ENCODE assay signal across 14 cellular contexts in the genomic region with DNA sequence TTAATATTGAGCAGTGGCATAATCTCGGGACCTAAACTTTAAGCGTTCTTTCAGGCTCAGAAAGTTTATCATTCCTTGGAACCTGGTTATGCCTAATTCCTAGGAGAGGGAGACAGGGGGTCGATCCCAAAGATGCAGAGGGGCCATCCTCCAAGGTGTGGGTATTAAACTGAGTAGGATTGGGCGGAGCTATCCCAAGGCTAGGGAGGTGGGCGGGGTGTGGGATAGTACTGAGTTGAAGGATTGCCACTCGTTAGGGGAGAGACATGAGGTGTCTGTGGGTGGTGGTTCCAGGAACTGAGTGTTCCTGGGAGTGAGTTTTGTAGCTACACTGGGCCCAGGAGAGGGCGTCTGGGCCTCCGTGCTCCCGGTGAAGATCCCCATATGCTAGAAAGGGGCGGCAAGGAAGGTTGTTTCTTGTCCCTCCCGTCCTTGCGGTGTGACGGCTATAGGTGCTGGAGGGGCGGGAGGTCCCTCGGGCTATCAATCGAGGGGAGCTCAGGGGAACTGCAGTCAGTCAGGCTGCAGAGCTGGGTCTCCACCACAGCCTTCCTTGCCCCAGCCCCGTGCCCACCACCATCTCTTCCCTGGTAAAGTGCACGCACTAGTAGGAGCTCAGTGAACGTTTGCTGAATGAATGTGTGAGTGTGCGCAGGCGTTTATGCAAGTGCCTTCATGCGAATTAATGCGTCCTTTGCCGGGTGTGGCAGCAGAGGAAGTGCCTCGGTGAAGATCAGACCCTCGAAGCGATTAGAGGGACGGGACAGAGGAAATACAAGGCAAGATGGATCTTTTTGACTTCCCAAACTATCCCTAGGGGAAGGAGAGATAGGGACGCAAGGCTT. TPM values are rescaled to one million over a fixed set of nuclear protein-coding genes. Genes with fewer than 3 reads are reported as not detected.
DNase-seq lines count a peak whose midpoint lies in the region; FAIRE-seq and TF ChIP-seq lines count a peak whose summit lies in the region.
"Had no signal": no experiment of that assay in that cellular context is flagged by ENCODE, and none has a peak within 500 bp of the region (broad histone marks: within the 10 kb centered on the region; RNA-seq: fewer than 3 reads in every experiment).

No MANE protein-coding gene starts in this region.

- no peak overlapping the region for H3K27ac ChIP-seq in H1 (ENCODE audit: low read depth, low read length)
- H3K27ac ChIP-seq: BLaER1 treated with 17β-estradiol and CSF1 and Interleukin-3, amounts not matched to agents 10 nM and 100 nM; left lung had no signal

- H3K4ac ChIP-seq in H1 (replicated peaks; ENCODE audit: insufficient read length, low read depth, low read length): no peak overlapping the region

- peak; percentile 50 for DNase-seq in activated T-cell treated with anti-CD3 and anti-CD28 coated beads, Interleukin-2, amount 50 U/mL, for 24 hours
- DNase-seq in activated T-cell treated with anti-CD3 and anti-CD28 coated beads, Interleukin-2, amount 50 U/mL, for 1 hour: no peak
- DNase-seq in NCI-H526 treated with DMSO at 0.1 percent for 48 hours (lab: John Stamatoyannopoulos, UW) (peak; percentile 83), H1 (ENCODE audit: low read depth in 1 of 2, low spot score in 2 of 2) (peak in 1 of 2 experiments; percentile 74), retinal pigment epithelial cell (ENCODE audit: low read depth) (no peak), progenitor cell of endocrine pancreas (ENCODE audit: low spot score, unreplicated experiment) (no peak), germinal center (ENCODE audit: low spot score) (no peak), chondrocyte (ENCODE audit: low spot score) (no peak)
- DNase-seq: Karpas-422, left lung had no signal

- H4K20me1 ChIP-seq in H1 (replicated peaks in 1 of 2; ENCODE audit: control insufficient read depth in 1 of 2, insufficient read depth in 2 of 2, low read length in 2 of 2): peaks cover 11 to 29% of the 10 kb centered on the region in 2 experiments

- peak; percentile 45 for FAIRE-seq in H1 (lab: Jason Lieb, UNC)

- peaks cover 88% of the 10 kb centered on the region for H3K27me3 Mint-ChIP-seq in activated T-cell treated with anti-CD3 and anti-CD28 coated beads, Interleukin-2, amount 50 U/mL, for 24 hours
- peaks cover 82% of the 10 kb centered on the region for H3K27me3 Mint-ChIP-seq in progenitor cell of endocrine pancreas
- peaks cover 79% of the 10 kb centered on the region for H3K27me3 Mint-ChIP-seq in chondrocyte (ENCODE audit: low read depth)

- H2AFZ ChIP-seq in H1 (ENCODE audit: low read length): no peak overlapping the region

- WGBS in H1 (ENCODE audit: extremely low coverage in 1 of 2, insufficient coverage in 1 of 2, insufficient read length in 1 of 2, insufficient replicate concordance in 2 of 2, low coverage in 1 of 2, low lambda C conversion rate in 2 of 2, missing lambda C conversion rate in 1 of 2), 2 experiments: 3% methylated on average over 29 of the region's 29 CpGs; no CpG with 5 or more reads in 1 of the 2 experiments

- H3K23me2 ChIP-seq in H1 (ENCODE audit: low read depth, low read length): peaks cover 11% of the 10 kb centered on the region; the same call in 1 of the 2 replicates

- no peak overlapping the region for H3K56ac ChIP-seq in H1 (replicated peaks; ENCODE audit: insufficient read length, low read depth, low read length)

- H3K36me3 Mint-ChIP-seq in activated T-cell treated with anti-CD3 and anti-CD28 coated beads, Interleukin-2, amount 50 U/mL, for 24 hours (ENCODE audit: low read depth): no peaks in the 10 kb centered on the region
- H3K36me3 Mint-ChIP-seq in progenitor cell of endocrine pancreas (ENCODE audit: insufficient read depth): no peaks in the 10 kb centered on the region
- H3K36me3 Mint-ChIP-seq in chondrocyte (ENCODE audit: low read depth): peaks cover 6% of the 10 kb centered on the region
- H3K36me3 Mint-ChIP-seq: stimulated activated memory B cell treated with anti-CD40 and anti-IgM and Interleukin-4, amounts not matched to agents 10 μg/mL and 1 μg/mL and 100 μg/mL, for 72 hours had no signal

- no peak overlapping the region for H3K27ac Mint-ChIP-seq in activated T-cell treated with anti-CD3 and anti-CD28 coated beads, Interleukin-2, amount 50 U/mL, for 24 hours
- H3K27ac Mint-ChIP-seq in progenitor cell of endocrine pancreas (no peak overlapping the region), chondrocyte (ENCODE audit: unreplicated experiment) (no peak overlapping the region)
- H3K27ac Mint-ChIP-seq: stimulated activated memory B cell treated with anti-CD40 and anti-IgM and Interleukin-4, amounts not matched to agents 10 μg/mL and 1 μg/mL and 100 μg/mL, for 72 hours had no signal

- H4K91ac ChIP-seq in H1 (replicated peaks; ENCODE audit: insufficient read length, low read length): no peak overlapping the region

- no peaks in the 10 kb centered on the region; a peak in 1 of 8 replicates for H3K36me3 ChIP-seq in H1 (ENCODE audit: control insufficient read depth in 2 of 4, insufficient read depth in 4 of 4, low read length in 3 of 4)
- H3K36me3 ChIP-seq: BLaER1 treated with 17β-estradiol and CSF1 and Interleukin-3, amounts not matched to agents 10 nM and 100 nM; left lung had no signal

- TF ChIP-seq POLR2A in H1 (IDR thresholded peaks at IDR 0.05; ENCODE audit: control extremely low read depth in 1 of 2, low read depth in 2 of 2, low read length in 2 of 2): no peak

- no peak overlapping the region for H4K5ac ChIP-seq in H1 (ENCODE audit: insufficient read length, low read depth, low read length)

- CTCF ChIA-PET in H1 (lab: Charles Lee; ENCODE audit: partially characterized antibody): interaction anchor here (0.6 to 5.1 kb wide), 15 partner anchors 8 to 1254 kb away, joined by 3 to 35 read pairs (median 3); no protein-coding TSS in a partner anchor

- peaks cover 18 to 59% (median 35%) of the 10 kb centered on the region in 4 experiments for H3K4me1 ChIP-seq in H1 (replicated peaks in 1 of 4; ENCODE audit: control insufficient read depth in 3 of 4, insufficient read depth in 4 of 4, low read length in 3 of 4)

- no peak overlapping the region for H2BK120ac ChIP-seq in H1 (replicated peaks; ENCODE audit: low read depth, low read length)

- H3K79me1 ChIP-seq in H1 (ENCODE audit: low read depth, low read length): no peaks in the 10 kb centered on the region

- no peak for TF ChIP-seq EP300 in H1 (IDR thresholded peaks at IDR 0.05; ENCODE audit: borderline replicate concordance in 1 of 2, low read depth in 2 of 2, low read length in 2 of 2)

- H3K9me3 Mint-ChIP-seq in activated T-cell treated with anti-CD3 and anti-CD28 coated beads, Interleukin-2, amount 50 U/mL, for 24 hours: no peaks in the 10 kb centered on the region
- H3K9me3 Mint-ChIP-seq in progenitor cell of endocrine pancreas (ENCODE audit: low read depth): no peaks in the 10 kb centered on the region
- no peaks in the 10 kb centered on the region for H3K9me3 Mint-ChIP-seq in chondrocyte (ENCODE audit: low read depth)

- H3K23ac ChIP-seq in H1 (ENCODE audit: insufficient read length): no peak overlapping the region

- no peak overlapping the region for H2BK20ac ChIP-seq in H1 (ENCODE audit: low read length)

- H2BK12ac ChIP-seq in H1 (ENCODE audit: low read depth, low read length): no peak overlapping the region; the same call in 1 of the 2 replicates

- no peaks in the 10 kb centered on the region for H3K79me2 ChIP-seq in H1 (ENCODE audit: control insufficient read depth in 1 of 2, insufficient read depth in 2 of 2, low read length in 2 of 2)

- POLR2A ChIA-PET in H1 (lab: Charles Lee; ENCODE audit: partially characterized antibody): interaction anchor here (0.8 to 4.2 kb wide), 5 partner anchors 8 to 99 kb away, joined by 3 to 31 read pairs (median 6); partner anchors contain the start of gene BUB3

- peaks cover 96 to 100% (median 99%) of the 10 kb centered on the region in 4 experiments for H3K27me3 ChIP-seq in H1 (replicated peaks in 1 of 4; ENCODE audit: control insufficient read depth in 3 of 4, extremely low read depth in 1 of 4, insufficient read depth in 3 of 4, low read length in 3 of 4)

- TF ChIP-seq CTCF in H1 (IDR thresholded peaks at IDR 0.05; ENCODE audit: control extremely low read depth in 1 of 3, insufficient read depth in 1 of 3, low read depth in 1 of 3, low read length in 3 of 3) (peak in 1 of 3 experiments; percentile 9; a peak in 1 of 4 replicates), retinal pigment epithelial cell (conservative IDR thresholded peaks at IDR 0.05; ENCODE audit: low read depth, low read length) (peak; percentile 21), progenitor cell of endocrine pancreas (IDR thresholded peaks at IDR 0.05; ENCODE audit: unreplicated experiment) (no peak), chondrocyte (IDR thresholded peaks at IDR 0.05) (no peak)

- H3K4me3 ChIP-seq in H1 (ENCODE audit: extremely low read depth in 1 of 4, insufficient read depth in 2 of 4, low read depth in 3 of 4, low read length in 4 of 4) (peak overlapping the region in 2 of 4 experiments; percentile 3 to 46; a peak in 4 of 8 replicates), retinal pigment epithelial cell (ENCODE audit: low read length) (no peak overlapping the region)
- H3K4me3 ChIP-seq: left lung had no signal

- TF ChIP-seq RAD21 in H1 (IDR thresholded peaks at IDR 0.05 in 1 of 2, conservative IDR thresholded peaks at IDR 0.05 in 1 of 2; ENCODE audit: low read depth in 2 of 2, low read length in 2 of 2): no peak

- H3K14ac ChIP-seq in H1 (ENCODE audit: insufficient read length): no peak overlapping the region

- H3K4me3 Mint-ChIP-seq in activated T-cell treated with anti-CD3 and anti-CD28 coated beads, Interleukin-2, amount 50 U/mL, for 24 hours: no peak overlapping the region
- H3K4me3 Mint-ChIP-seq in progenitor cell of endocrine pancreas (ENCODE audit: low read depth): no peak overlapping the region
- no peak overlapping the region for H3K4me3 Mint-ChIP-seq in chondrocyte (ENCODE audit: unreplicated experiment)
- H3K4me3 Mint-ChIP-seq: stimulated activated memory B cell treated with anti-CD40 and anti-IgM and Interleukin-4, amounts not matched to agents 10 μg/mL and 1 μg/mL and 100 μg/mL, for 72 hours had no signal

- H2BK15ac ChIP-seq in H1 (ENCODE audit: low read length): peak overlapping the region; percentile 32

- H4K8ac ChIP-seq in H1 (ENCODE audit: extremely low read depth, insufficient read depth, low read length): no peak overlapping the region; the same call in 1 of the 2 replicates

- no peaks in the 10 kb centered on the region for H3K9me3 ChIP-seq in H1 (ENCODE audit: insufficient read depth in 2 of 2, low read depth in 1 of 2, low read length in 1 of 2)
- H3K9me3 ChIP-seq: left lung had no signal

- H2AK5ac ChIP-seq in H1 (ENCODE audit: low read depth, low read length): no peak overlapping the region

- H2BK5ac ChIP-seq in H1 (ENCODE audit: low read depth, low read length): no peak overlapping the region

- peak overlapping the region; percentile 56 to 86 for H3K4me2 ChIP-seq in H1 (ENCODE audit: insufficient read depth in 1 of 2, low read depth in 2 of 2, low read length in 2 of 2)

- H3K18ac ChIP-seq in H1 (ENCODE audit: extremely low read depth, low read length): no peak overlapping the region; the same call in 1 of the 2 replicates

- no peak overlapping the region for H3K9ac ChIP-seq in H1 (replicated peaks in 1 of 4; ENCODE audit: extremely low read depth in 1 of 4, low read depth in 3 of 4, low read length in 3 of 4)
- H3K9ac ChIP-seq: BLaER1 treated with 17β-estradiol and CSF1 and Interleukin-3, amounts not matched to agents 10 nM and 100 nM had no signal

- H3K4me1 Mint-ChIP-seq in activated T-cell treated with anti-CD3 and anti-CD28 coated beads, Interleukin-2, amount 50 U/mL, for 24 hours (ENCODE audit: low read depth): peaks cover 69% of the 10 kb centered on the region
- peaks cover 14% of the 10 kb centered on the region for H3K4me1 Mint-ChIP-seq in progenitor cell of endocrine pancreas (ENCODE audit: low read depth)
- H3K4me1 Mint-ChIP-seq in chondrocyte (ENCODE audit: low read depth): peaks cover 8% of the 10 kb centered on the region

RNA-seq across cellular contexts. Expression of gene HMX2, which starts 3.0 kb away (rescaled TPM):
- total RNA-seq in H1 (2021; fragmentation: NEBNext Ultra II Directional; extraction: Animal tissue kit (Norgen Biotek cat#: 25700)): 1.3 and 2.0 TPM in 2 replicates
- polyA plus RNA-seq in H1 (2011; rRNA removed): 2.2 and 2.7 TPM in 2 replicates
- polyA plus RNA-seq in H1 (2011; cell fraction: cytosol; rRNA removed): 1.1 TPM
- polyA plus RNA-seq in H1 (2011; cell fraction: nucleus; rRNA removed): 0.97 TPM
- polyA plus RNA-seq in H1 (2012, experiment 1 of 2): 0.64 to 1.5 TPM (median 1.2 TPM) in 4 replicates
- 1.3 TPM for polyA plus RNA-seq in H1 (2012, experiment 2 of 2)
- 5.4 TPM for polyA plus RNA-seq in H1 (2013, experiment 1 of 2)
- 5.4 TPM for polyA plus RNA-seq in H1 (2013, experiment 2 of 2)
- 0.17 and 0.35 TPM in 2 replicates for polyA minus RNA-seq in H1 (2011; rRNA and poly(A)+ RNA removed)
- polyA minus RNA-seq in H1 (2011; cell fraction: cytosol; rRNA and poly(A)+ RNA removed): 1.8 TPM
- polyA minus RNA-seq in H1 (2011; cell fraction: nucleus; rRNA and poly(A)+ RNA removed): 0.90 TPM
- total RNA-seq in progenitor cell of endocrine pancreas: not detected in 2 replicates
- total RNA-seq in chondrocyte: not detected in 3 replicates
- total RNA-seq: dermis microvascular lymphatic vessel endothelial cell, left lung, skeletal muscle tissue had no signal

RNA-seq across cellular contexts. Expression of gene HMX3, which starts 9.1 kb away (rescaled TPM):
- 0.27 TPM in 1 of 2 replicates, not detected in the other for total RNA-seq in H1 (2021; fragmentation: NEBNext Ultra II Directional; extraction: Animal tissue kit (Norgen Biotek cat#: 25700))
- 0.05 and 0.25 TPM in 2 replicates for polyA plus RNA-seq in H1 (2011; rRNA removed)
- polyA plus RNA-seq in H1 (2011; cell fraction: cytosol; rRNA removed): 0.17 TPM
- polyA plus RNA-seq in H1 (2011; cell fraction: nucleus; rRNA removed): 0.16 TPM
- polyA plus RNA-seq in H1 (2012, experiment 1 of 2): 0.16 TPM in 1 of 4 replicates, not detected in the others
- not detected for polyA plus RNA-seq in H1 (2012, experiment 2 of 2)
- polyA plus RNA-seq in H1 (2013, experiment 1 of 2): 0.14 TPM
- 0.11 TPM for polyA plus RNA-seq in H1 (2013, experiment 2 of 2)
- polyA minus RNA-seq in H1 (2011; rRNA and poly(A)+ RNA removed): not detected in 2 replicates
- not detected for polyA minus RNA-seq in H1 (2011; cell fraction: cytosol; rRNA and poly(A)+ RNA removed)
- not detected for polyA minus RNA-seq in H1 (2011; cell fraction: nucleus; rRNA and poly(A)+ RNA removed)
- total RNA-seq in progenitor cell of endocrine pancreas: not detected in 2 replicates
- not detected in 3 replicates for total RNA-seq in chondrocyte
- total RNA-seq: dermis microvascular lymphatic vessel endothelial cell, left lung, skeletal muscle tissue had no signal

RNA-seq across cellular contexts. Expression of gene BUB3, which starts 9.3 kb away (rescaled TPM):
- 184 and 207 TPM in 2 replicates for total RNA-seq in H1 (2021; fragmentation: NEBNext Ultra II Directional; extraction: Animal tissue kit (Norgen Biotek cat#: 25700))
- 183 and 187 TPM in 2 replicates for polyA plus RNA-seq in H1 (2011; rRNA removed)
- 273 TPM for polyA plus RNA-seq in H1 (2011; cell fraction: cytosol; rRNA removed)
- polyA plus RNA-seq in H1 (2011; cell fraction: nucleus; rRNA removed): 335 TPM
- polyA plus RNA-seq in H1 (2012, experiment 1 of 2): 205 to 238 TPM (median 210 TPM) in 4 replicates
- polyA plus RNA-seq in H1 (2012, experiment 2 of 2): 23.6 TPM
- polyA plus RNA-seq in H1 (2013, experiment 1 of 2): 139 TPM
- polyA plus RNA-seq in H1 (2013, experiment 2 of 2): 140 TPM
- polyA minus RNA-seq in H1 (2011; rRNA and poly(A)+ RNA removed): 387 and 444 TPM in 2 replicates
- 179 TPM for polyA minus RNA-seq in H1 (2011; cell fraction: cytosol; rRNA and poly(A)+ RNA removed)
- 286 TPM for polyA minus RNA-seq in H1 (2011; cell fraction: nucleus; rRNA and poly(A)+ RNA removed)
- 92.3 and 93.2 TPM in 2 replicates for total RNA-seq in progenitor cell of endocrine pancreas
- 69.8 to 74.1 TPM (median 71.9 TPM) in 3 replicates for total RNA-seq in chondrocyte

Comparison
In these comparisons a context has a peak if more than half of its experiments do, and no peak if none do; other contexts are left out.
1. DNase-seq: peak in activated T-cell treated with anti-CD3 and anti-CD28 coated beads, Interleukin-2, amount 50 U/mL, for 24 hours (single experiment) and NCI-H526 treated with DMSO at 0.1 percent for 48 hours (single experiment); none in activated T-cell treated with anti-CD3 and anti-CD28 coated beads, Interleukin-2, amount 50 U/mL, for 1 hour (single experiment), retinal pigment epithelial cell (single experiment), progenitor cell of endocrine pancreas (single experiment), germinal center (single experiment) and chondrocyte (single experiment).